In genomic region chr9:33202018-33202417, GRCh38 we compare ENCODE assay signal across 10 cellular contexts. TPM values are rescaled to one million over a fixed set of nuclear protein-coding genes. Genes with fewer than 3 reads are reported as not detected.
DNase-seq lines count a peak whose midpoint lies in the region; ATAC-seq and TF ChIP-seq lines count a peak whose summit lies in the region.
"Had no signal": no experiment of that assay in that cellular context is flagged by ENCODE, and none has a peak within 500 bp of the region (broad histone marks: within the 10 kb centered on the region; RNA-seq: fewer than 3 reads in every experiment).

No MANE protein-coding gene starts in this region.

- H3K4me1 ChIP-seq in foreskin keratinocyte: no peaks in the 10 kb centered on the region

- no peaks in the 10 kb centered on the region for H3K27me3 ChIP-seq in foreskin keratinocyte

- no peak for DNase-seq in foreskin keratinocyte
- DNase-seq in epidermal melanocyte (ENCODE audit: insufficient read length, low spot score): no peak
- no peak for DNase-seq in stimulated activated CD4-positive, alpha-beta T cell treated with anti-CD3 and anti-CD28 coated beads, Interleukin-12 subunit alpha, Interleukin-12 subunit beta, amount 100 ng/mL, for 4 hours
- no peak for DNase-seq in HPDE6-E6E7 (ENCODE audit: extremely low spot score)
- no peak for DNase-seq in DMS53 treated with DMSO at 0.1 percent for 48 hours (lab: John Stamatoyannopoulos, UW; ENCODE audit: unreplicated experiment)
- DNase-seq: NCI-H1436 had no signal

- ATAC-seq in GM18868 (IDR thresholded peaks at IDR 0.05; ENCODE audit: unreplicated experiment) (peak; percentile 37), GM21447 (IDR thresholded peaks at IDR 0.05; ENCODE audit: unreplicated experiment) (peak; percentile 61), HG03108 (IDR thresholded peaks at IDR 0.05; ENCODE audit: unreplicated experiment) (peak; percentile 47), foreskin keratinocyte (no peak)

- no peak for TF ChIP-seq CTCF in foreskin keratinocyte (conservative IDR thresholded peaks at IDR 0.05)

- peak overlapping the region; percentile 22 for H3K27ac ChIP-seq in foreskin keratinocyte

RNA-seq across cellular contexts. Expression of gene B4GALT1, which starts 34.9 kb away (rescaled TPM):
- total RNA-seq in foreskin keratinocyte: 61.8 and 83.6 TPM in 2 replicates
- 55.4 and 62.0 TPM in 2 replicates for polyA plus RNA-seq in foreskin keratinocyte

RNA-seq across cellular contexts. Expression of gene SPINK4, which starts 37.9 kb away (rescaled TPM):
- not detected in 2 replicates for total RNA-seq in foreskin keratinocyte
- not detected in 2 replicates for polyA plus RNA-seq in foreskin keratinocyte
- total RNA-seq: lung had no signal
- polyA plus RNA-seq: lung had no signal
